Comparison of ENCODE assay signal across 2 cellular contexts in genomic region chr3:64267774-64268604, GRCh38.
TF ChIP-seq lines count a peak whose summit lies in the region.

No MANE protein-coding gene starts in this region.

TF ChIP-seq in Ishikawa, 13 proteins besides CTCF, POLR2A, EP300 and RAD21 (continued from another document):
- TF ChIP-seq MAX (IDR thresholded peaks at IDR 0.05) (no peak), YY1 (IDR thresholded peaks at IDR 0.05; ENCODE audit: low read depth) (no peak), USF1 (IDR thresholded peaks at IDR 0.05) (no peak), EGR1 (IDR thresholded peaks at IDR 0.05) (no peak), REST (IDR thresholded peaks at IDR 0.05; ENCODE audit: low read depth) (no peak), CEBPB (IDR thresholded peaks at IDR 0.05) (no peak)

TF ChIP-seq in HepG2, 621 proteins besides CTCF, POLR2A, EP300 and RAD21 (continued from another document):
- TF ChIP-seq ZBTB44 (CRISPR knock-in tag; IDR thresholded peaks at IDR 0.05) (no peak), ZNF687 (CRISPR knock-in tag; IDR thresholded peaks at IDR 0.05) (peak; percentile 26; the same call in 1 of the 2 replicates), KAT8 (CRISPR knock-in tag; IDR thresholded peaks at IDR 0.05) (no peak), IKZF4 (CRISPR knock-in tag; IDR thresholded peaks at IDR 0.05; ENCODE audit: borderline replicate concordance, low read depth, not compliant biosample characterization) (no peak), MLXIP (CRISPR knock-in tag; IDR thresholded peaks at IDR 0.05; ENCODE audit: borderline replicate concordance) (no peak), ZNF550 (CRISPR knock-in tag; IDR thresholded peaks at IDR 0.05; ENCODE audit: borderline replicate concordance) (no peak), NR0B2 (CRISPR knock-in tag; IDR thresholded peaks at IDR 0.05) (no peak), NFKBIZ (CRISPR knock-in tag; IDR thresholded peaks at IDR 0.05) (no peak), TBL1XR1 (IDR thresholded peaks at IDR 0.05; ENCODE audit: borderline replicate concordance, low read length, partially characterized antibody) (no peak), ZNF34 (CRISPR knock-in tag; IDR thresholded peaks at IDR 0.05; ENCODE audit: borderline replicate concordance) (no peak), HMG20A (CRISPR knock-in tag; IDR thresholded peaks at IDR 0.05; ENCODE audit: borderline replicate concordance) (no peak), AHDC1 (CRISPR knock-in tag; IDR thresholded peaks at IDR 0.05; ENCODE audit: borderline replicate concordance) (no peak), THRA (CRISPR knock-in tag; IDR thresholded peaks at IDR 0.05; ENCODE audit: borderline replicate concordance) (no peak), FOXC1 (CRISPR knock-in tag; IDR thresholded peaks at IDR 0.05; ENCODE audit: borderline replicate concordance) (no peak), NKX3-1 (CRISPR knock-in tag; IDR thresholded peaks at IDR 0.05) (no peak), PATZ1 (CRISPR knock-in tag; IDR thresholded peaks at IDR 0.05) (0 out of 2 replicates have a peak, but pooled peaks have one; percentile 55), ZNF781 (CRISPR knock-in tag; IDR thresholded peaks at IDR 0.05; ENCODE audit: borderline replicate concordance, not compliant biosample characterization) (no peak), ZFP91 (CRISPR knock-in tag; IDR thresholded peaks at IDR 0.05; ENCODE audit: borderline replicate concordance) (peak; percentile 53; the same call in 1 of the 2 replicates), NFAT5 (CRISPR knock-in tag; IDR thresholded peaks at IDR 0.05) (no peak), ZNF564 (CRISPR knock-in tag; IDR thresholded peaks at IDR 0.05) (no peak), TMF1 (CRISPR knock-in tag; IDR thresholded peaks at IDR 0.05; ENCODE audit: low read depth) (no peak), PAF1 (CRISPR knock-in tag; IDR thresholded peaks at IDR 0.05) (no peak)
